In the genomic region with DNA sequence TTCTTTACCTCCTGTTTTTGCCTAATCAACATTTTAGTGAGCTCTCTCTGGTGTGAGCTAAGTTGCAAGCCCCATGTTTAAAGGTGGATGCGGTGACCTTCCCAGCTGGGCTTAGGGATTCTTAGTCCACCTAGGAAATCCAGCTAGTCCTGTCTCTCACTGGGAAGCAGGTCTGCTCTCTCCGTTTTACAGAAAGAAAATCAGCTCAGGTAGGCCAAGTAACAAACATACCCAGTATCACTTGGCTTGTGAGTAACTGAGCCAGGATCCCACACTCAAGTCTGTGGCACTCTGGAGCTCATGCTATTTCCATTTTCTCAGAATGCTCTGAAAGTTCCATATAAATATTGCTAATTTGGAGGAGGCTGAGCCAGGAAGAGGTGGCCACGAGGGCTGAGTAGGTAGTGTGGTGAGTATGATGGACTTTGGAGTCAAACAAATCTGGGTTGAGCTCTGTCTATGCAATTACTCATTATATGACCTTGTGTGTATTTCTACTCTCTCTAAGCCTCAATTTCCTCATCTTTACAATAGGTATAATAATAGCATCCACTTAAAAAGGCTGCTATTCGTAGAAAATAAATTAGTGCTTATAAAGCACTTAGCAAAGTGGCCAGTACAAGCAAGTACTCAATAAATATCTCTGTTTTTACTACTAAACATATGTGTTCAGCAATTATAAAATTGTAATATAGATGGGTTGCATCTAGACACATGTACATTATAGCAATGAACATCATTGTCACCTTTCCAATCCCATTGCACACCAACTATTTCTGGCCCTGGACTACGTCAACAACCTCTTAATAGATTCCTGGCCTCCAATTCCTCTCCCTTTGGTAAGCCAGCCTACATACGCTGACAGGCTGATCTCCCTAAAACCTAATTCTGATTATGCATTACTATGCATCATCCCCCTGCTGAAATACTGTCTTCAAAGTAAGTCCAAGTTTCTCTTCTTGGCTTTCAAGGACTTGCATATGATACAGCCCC, we compare ENCODE assay signal across 25 cellular contexts.
"Had no signal": no experiment of that assay in that cellular context is flagged by ENCODE, and none has a peak within 500 bp of the region (broad histone marks: within the 10 kb centered on the region; RNA-seq: fewer than 3 reads in every experiment).

No MANE protein-coding gene starts in this region.

- H3K27ac ChIP-seq: adrenal gland, breast epithelium, prostate gland, thoracic aorta, upper lobe of right lung had no signal

- H3K4me3 ChIP-seq: adrenal gland, breast epithelium, esophagus squamous epithelium, prostate gland, thoracic aorta, upper lobe of right lung had no signal

- H3K4me1 Mint-ChIP-seq: activated naive CD4-positive, alpha-beta T cell treated with anti-CD3 and anti-CD28 coated beads, Interleukin-2, amount 50 U/mL, for 24 hours; naive B cell; neural crest cell; stimulated activated effector memory CD8-positive, alpha-beta T cell treated with anti-CD3 and anti-CD28 coated beads, Interleukin-12 subunit alpha, Interleukin-12 subunit beta, amount 100 ng/mL, for 72 hours had no signal

- H3K9me3 Mint-ChIP-seq: activated naive CD4-positive, alpha-beta T cell treated with anti-CD3 and anti-CD28 coated beads, Interleukin-2, amount 50 U/mL, for 24 hours; activated T-cell treated with anti-CD3 and anti-CD28 coated beads, Interleukin-2, amount 50 U/mL, for 72 hours; neural crest cell; stimulated activated effector memory CD8-positive, alpha-beta T cell treated with anti-CD3 and anti-CD28 coated beads, Interleukin-12 subunit alpha, Interleukin-12 subunit beta, amount 100 ng/mL, for 72 hours had no signal

- H3K9me3 ChIP-seq: adrenal gland, breast epithelium, esophagus squamous epithelium, prostate gland, thoracic aorta, upper lobe of right lung had no signal

- H3K36me3 Mint-ChIP-seq: activated naive CD4-positive, alpha-beta T cell treated with anti-CD3 and anti-CD28 coated beads, Interleukin-2, amount 50 U/mL, for 24 hours; naive B cell; stimulated activated effector memory CD8-positive, alpha-beta T cell treated with anti-CD3 and anti-CD28 coated beads, Interleukin-12 subunit alpha, Interleukin-12 subunit beta, amount 100 ng/mL, for 72 hours had no signal

- H3K27me3 ChIP-seq: adrenal gland, breast epithelium, esophagus squamous epithelium, upper lobe of right lung had no signal

- FAIRE-seq: astrocyte, endothelial cell of umbilical vein, islet of Langerhans had no signal

- H3K36me3 ChIP-seq: adrenal gland, breast epithelium, esophagus squamous epithelium, prostate gland, thoracic aorta, upper lobe of right lung had no signal

- H3K27ac Mint-ChIP-seq: activated naive CD4-positive, alpha-beta T cell treated with anti-CD3 and anti-CD28 coated beads, Interleukin-2, amount 50 U/mL, for 24 hours; activated T-cell treated with anti-CD3 and anti-CD28 coated beads, Interleukin-2, amount 50 U/mL, for 72 hours; stimulated activated effector memory CD8-positive, alpha-beta T cell treated with anti-CD3 and anti-CD28 coated beads, Interleukin-12 subunit alpha, Interleukin-12 subunit beta, amount 100 ng/mL, for 72 hours had no signal

- H3K4me3 Mint-ChIP-seq: activated naive CD4-positive, alpha-beta T cell treated with anti-CD3 and anti-CD28 coated beads, Interleukin-2, amount 50 U/mL, for 24 hours; activated T-cell treated with anti-CD3 and anti-CD28 coated beads, Interleukin-2, amount 50 U/mL, for 72 hours; naive B cell; neural crest cell; stimulated activated effector memory CD8-positive, alpha-beta T cell treated with anti-CD3 and anti-CD28 coated beads, Interleukin-12 subunit alpha, Interleukin-12 subunit beta, amount 100 ng/mL, for 72 hours had no signal

- DNase-seq: activated CD8-positive, alpha-beta memory T cell treated with anti-CD3 and anti-CD28 coated beads for 24 hours; activated CD8-positive, alpha-beta memory T cell treated with anti-CD3 and anti-CD28 coated beads, Interleukin-2, amount 50 U/mL, for 48 hours; activated gamma-delta T cell; activated T-cell treated with anti-CD3 and anti-CD28 coated beads, Interleukin-2, amount 50 U/mL, for 72 hours; adrenal gland; cerebellar nuclear complex; effector CD4-positive, alpha-beta T cell; esophagus squamous epithelium; hippocampal formation; naive B cell; stimulated activated CD4-positive, alpha-beta T cell treated with anti-CD3 and anti-CD28 coated beads, Interleukin-4, amount 100 ng/mL, for 24 hours; T-helper 1 cell; T1000; upper lobe of right lung had no signal

- ATAC-seq: activated CD4-positive, CD25-positive, alpha-beta regulatory T cell treated with anti-CD3 and anti-CD28 coated beads, Interleukin-2, amount 50 U/mL, for 24 hours; activated T-cell treated with anti-CD3 and anti-CD28 coated beads, Interleukin-2, amount 50 U/mL, for 72 hours; sciatic nerve; stimulated activated effector memory CD8-positive, alpha-beta T cell treated with anti-CD3 and anti-CD28 coated beads, Interleukin-12 subunit alpha, Interleukin-12 subunit beta, amount 100 ng/mL, for 72 hours; upper lobe of right lung had no signal

- H3K4me1 ChIP-seq: adrenal gland, prostate gland, upper lobe of right lung had no signal
